In the genomic region with DNA sequence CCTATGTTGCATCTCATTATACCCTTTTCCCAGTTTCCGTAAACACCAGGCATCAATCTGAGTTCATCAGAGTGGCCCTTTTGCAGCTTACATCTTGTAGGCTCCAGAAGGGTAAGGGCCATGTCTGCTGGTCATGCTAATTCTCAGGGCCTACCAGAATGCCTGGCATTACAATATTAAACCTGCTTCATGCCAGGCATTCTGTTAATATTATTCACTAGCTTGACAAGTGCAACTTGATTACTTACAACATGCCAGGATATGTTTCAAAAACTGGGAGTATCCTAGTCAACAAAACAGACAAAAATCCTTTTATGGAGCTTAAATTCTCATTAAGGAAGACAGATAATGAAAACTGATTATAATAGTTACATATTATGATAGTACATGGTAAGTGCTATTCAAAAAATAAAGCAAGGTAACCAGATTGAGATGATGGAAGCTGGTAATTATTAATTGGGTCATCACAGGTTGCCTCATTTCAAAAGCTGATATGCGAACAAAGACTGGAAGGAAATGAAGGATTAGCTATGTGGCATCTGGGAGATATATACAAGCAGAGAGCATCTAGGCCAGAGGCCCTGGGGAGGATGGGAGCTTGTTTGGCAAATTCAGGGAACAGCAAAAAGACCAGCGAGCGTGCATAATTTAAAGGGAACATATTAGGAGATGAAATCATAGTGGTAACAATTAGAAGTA, we compare ENCODE assay signal across 20 cellular contexts.
A peak's percentile ranks its signal among the peaks of the same experiment; 100 is the strongest.
DNase-seq lines count a peak whose midpoint lies in the region; ATAC-seq, FAIRE-seq and TF ChIP-seq lines count a peak whose summit lies in the region.
"Had no signal": no experiment of that assay in that cellular context is flagged by ENCODE, and none has a peak within 500 bp of the region (broad histone marks: within the 10 kb centered on the region; RNA-seq: fewer than 3 reads in every experiment).

No MANE protein-coding gene starts in this region.

- H3K4me1 ChIP-seq in astrocyte (ENCODE audit: insufficient read depth, low read length) (no peaks in the 10 kb centered on the region), esophagus muscularis mucosa (no peaks in the 10 kb centered on the region), body of pancreas (peaks cover 8% of the 10 kb centered on the region)

- TF ChIP-seq POLR2A in esophagus muscularis mucosa (IDR thresholded peaks at IDR 0.05; ENCODE audit: low read depth) (no peak), body of pancreas (IDR thresholded peaks at IDR 0.05) (no peak)

- 90% methylated on average over 4 of the region's 4 CpGs for WGBS in esophagus muscularis mucosa
- WGBS in body of pancreas, 2 donors, result 82 to 84% methylated on average over 4 of the region's 4 CpGs

- H3K36me3 Mint-ChIP-seq in astrocyte (ENCODE audit: low read depth, unreplicated experiment), result no peaks in the 10 kb centered on the region
- H3K36me3 Mint-ChIP-seq: CD4-positive, alpha-beta memory T cell had no signal

- intact Hi-C loops in esophagus muscularis mucosa (cut with DNase I), result no loop called here
- intact Hi-C loops in body of pancreas (cut with DNase I), result no loop called here

- H3K9me3 Mint-ChIP-seq in astrocyte (ENCODE audit: unreplicated experiment), result no peaks in the 10 kb centered on the region
- H3K9me3 Mint-ChIP-seq: CD4-positive, alpha-beta memory T cell had no signal

- no peaks in the 10 kb centered on the region for H4K20me1 ChIP-seq in astrocyte (ENCODE audit: insufficient read depth, low read length)

- peak; percentile 16 for DNase-seq in G401 (ENCODE audit: low spot score)
- no peak for DNase-seq in astrocyte (ENCODE audit: low read depth)
- DNase-seq in cerebellar cortex (ENCODE audit: low spot score), result peak; percentile 10
- DNase-seq in esophagus muscularis mucosa (ENCODE audit: extremely low spot score), result peak; percentile 53
- no peak for DNase-seq in body of pancreas
- DNase-seq in epidermal melanocyte (ENCODE audit: insufficient read length, low spot score), result no peak
- no peak for DNase-seq in urothelium cell line (ENCODE audit: low spot score)
- DNase-seq: C1 segment of cervical spinal cord; Calu3; CD4-positive, alpha-beta memory T cell; COR-L47; DMS53; DMS79 treated with DMSO at 0.1 percent for 48 hours; GM23248; H7; HCEC 1CT had no signal

- H3K27me3 ChIP-seq in astrocyte (ENCODE audit: insufficient read depth, low read length), result no peaks in the 10 kb centered on the region
- no peaks in the 10 kb centered on the region for H3K27me3 ChIP-seq in esophagus muscularis mucosa
- H3K27me3 ChIP-seq in body of pancreas, result no peaks in the 10 kb centered on the region

- H3K36me3 ChIP-seq in astrocyte (ENCODE audit: insufficient read depth, low read length), result no peaks in the 10 kb centered on the region
- no peaks in the 10 kb centered on the region for H3K36me3 ChIP-seq in esophagus muscularis mucosa
- no peaks in the 10 kb centered on the region for H3K36me3 ChIP-seq in body of pancreas (replicated peaks in 1 of 2; ENCODE audit: insufficient read depth in 1 of 2, low read depth in 2 of 2)

- no peaks in the 10 kb centered on the region for H3K79me2 ChIP-seq in astrocyte (ENCODE audit: insufficient read depth, low read length)

- H3K4me3 Mint-ChIP-seq in astrocyte (ENCODE audit: unreplicated experiment), result no peak overlapping the region
- H3K4me3 Mint-ChIP-seq: CD4-positive, alpha-beta memory T cell had no signal

- H3K4me3 ChIP-seq in astrocyte (ENCODE audit: insufficient read depth, low read depth, low read length), result no peak overlapping the region
- H3K4me3 ChIP-seq in esophagus muscularis mucosa, result no peak overlapping the region
- H3K4me3 ChIP-seq in body of pancreas, result no peak overlapping the region
- H3K4me3 ChIP-seq: GM23248 had no signal

- H3K9me3 ChIP-seq in astrocyte (ENCODE audit: insufficient read depth, low read depth, low read length) (no peaks in the 10 kb centered on the region), esophagus muscularis mucosa (no peaks in the 10 kb centered on the region), body of pancreas (no peaks in the 10 kb centered on the region)

- ATAC-seq in body of pancreas (no peak), GM21723 (IDR thresholded peaks at IDR 0.05; ENCODE audit: unreplicated experiment) (no peak)

- H3K4me2 ChIP-seq in astrocyte (ENCODE audit: low read length), result no peak overlapping the region

- no peaks in the 10 kb centered on the region for H3K27me3 Mint-ChIP-seq in astrocyte (ENCODE audit: low read depth, unreplicated experiment)

- TF ChIP-seq EP300 in esophagus muscularis mucosa (IDR thresholded peaks at IDR 0.05), result no peak

- no peak for TF ChIP-seq CTCF in astrocyte (IDR thresholded peaks at IDR 0.05; ENCODE audit: insufficient read depth, low read depth, low read length)
- TF ChIP-seq CTCF in esophagus muscularis mucosa (IDR thresholded peaks at IDR 0.05), result no peak
- no peak for TF ChIP-seq CTCF in body of pancreas (IDR thresholded peaks at IDR 0.05)

- no peak overlapping the region for H3K27ac ChIP-seq in astrocyte (ENCODE audit: low read depth, low read length)
- no peak overlapping the region for H3K27ac ChIP-seq in esophagus muscularis mucosa (replicated peaks in 1 of 4)
- H3K27ac ChIP-seq in body of pancreas, result no peak overlapping the region
- H3K27ac ChIP-seq: GM23248 had no signal

- H3K4me1 Mint-ChIP-seq in astrocyte (ENCODE audit: low read depth, unreplicated experiment), result peaks cover 5% of the 10 kb centered on the region

- H2AFZ ChIP-seq in astrocyte (ENCODE audit: low read depth, low read length), result no peak overlapping the region
- H2AFZ ChIP-seq: GM23248 had no signal

- no peak overlapping the region for H3K9ac ChIP-seq in astrocyte (ENCODE audit: low read length)
- H3K9ac ChIP-seq: GM23248 had no signal

- no peak for FAIRE-seq in astrocyte (lab: Jason Lieb, UNC)
- no peak for FAIRE-seq in urothelium cell line (lab: Jason Lieb, UNC)
- FAIRE-seq: G401.6, GM12892, H1 had no signal

- in situ Hi-C loops in G401 (cut with HindIII; ENCODE audit: low sequenced_read_pairs), result no loop called here

- peak overlapping the region; percentile 28 for H3K27ac Mint-ChIP-seq in astrocyte (ENCODE audit: unreplicated experiment)
- H3K27ac Mint-ChIP-seq: CD4-positive, alpha-beta memory T cell had no signal

Comparison
In these comparisons a context has a peak if more than half of its experiments do, and no peak if none do; other contexts are left out.
1. DNase-seq: peak in G401 (single experiment), cerebellar cortex (single experiment) and esophagus muscularis mucosa (single experiment); none in astrocyte (single experiment), body of pancreas (0 of 4), epidermal melanocyte (single experiment) and urothelium cell line (single experiment).